ENCODE assay signal across 21 cellular contexts in genomic region chrX:22053486-22053885, GRCh38. TPM values are rescaled to one million over a fixed set of nuclear protein-coding genes. Genes with fewer than 3 reads are reported as not detected.
DNase-seq lines count a peak whose midpoint lies in the region; TF ChIP-seq lines count a peak whose summit lies in the region.
"Had no signal": no experiment of that assay in that cellular context is flagged by ENCODE, and none has a peak within 500 bp of the region (broad histone marks: within the 10 kb centered on the region; RNA-seq: fewer than 3 reads in every experiment).

No MANE protein-coding gene starts in this region.

- TF ChIP-seq CTCF in fibroblast of mammary gland (conservative IDR thresholded peaks at IDR 0.05; ENCODE audit: control insufficient read depth, insufficient read depth, low read depth, low read length) = no peak
- TF ChIP-seq CTCF in tibial nerve (IDR thresholded peaks at IDR 0.05) = no peak
- no peak for TF ChIP-seq CTCF in thyroid gland (IDR thresholded peaks at IDR 0.05)

- peak; percentile 37 for DNase-seq in NCI-H2171 treated with DMSO at 0.1 percent for 48 hours (lab: John Stamatoyannopoulos, UW)
- DNase-seq in NCI-H2171 (lab: John Stamatoyannopoulos, UW) = no peak
- DNase-seq in LHCN-M2 (ENCODE audit: low read depth) = peak; percentile 3
- DNase-seq in amniotic epithelial cell (ENCODE audit: low read depth) = peak; percentile 22
- peak; percentile 67 for DNase-seq in fibroblast of mammary gland (ENCODE audit: low read depth)
- DNase-seq in tibial nerve (ENCODE audit: low spot score in 2 of 2) = no peak
- DNase-seq in thyroid gland = no peak
- no peak for DNase-seq in glomerular visceral epithelial cell (ENCODE audit: extremely low spot score)
- DNase-seq: BE2C; CD4-positive, CD25-positive, alpha-beta regulatory T cell; COR-L47; DMS79; NCI-H1048; NCI-H1436 treated with DMSO at 0.1 percent for 48 hours; NCI-H1930; NCI-H748 treated with DMSO at 0.1 percent for 48 hours; PC-9; T-helper 1 cell had no signal

- H3K27me3 ChIP-seq in tibial nerve (no peaks in the 10 kb centered on the region), thyroid gland (no peaks in the 10 kb centered on the region)
- H3K27me3 ChIP-seq: BE2C had no signal

- H3K4me3 ChIP-seq in fibroblast of mammary gland (ENCODE audit: control insufficient read depth, low read depth, low read length) = no peak overlapping the region
- H3K4me3 ChIP-seq in tibial nerve = no peak overlapping the region
- no peak overlapping the region for H3K4me3 ChIP-seq in thyroid gland (replicated peaks in 1 of 3)
- H3K4me3 ChIP-seq: GM23338, HAP-1, PC-9 had no signal

- no peaks in the 10 kb centered on the region for H3K4me1 ChIP-seq in tibial nerve
- no peaks in the 10 kb centered on the region for H3K4me1 ChIP-seq in thyroid gland
- H3K4me1 ChIP-seq: BE2C, HAP-1 had no signal

- intact Hi-C loops in thyroid gland (cut with DNase I) = no loop called here

- TF ChIP-seq POLR2A in tibial nerve (IDR thresholded peaks at IDR 0.05) = no peak
- TF ChIP-seq POLR2A in thyroid gland (IDR thresholded peaks at IDR 0.05) = no peak

- WGBS in tibial nerve, 2 donors = 76 to 86% methylated on average over 3 of the region's 3 CpGs
- 69 to 88% methylated on average over 3 of the region's 3 CpGs for WGBS in thyroid gland, 2 donors

- no peaks in the 10 kb centered on the region for H3K9me3 ChIP-seq in tibial nerve
- H3K9me3 ChIP-seq in thyroid gland = no peaks in the 10 kb centered on the region
- H3K9me3 ChIP-seq: BE2C, HAP-1 had no signal

- H3K27ac ChIP-seq in tibial nerve (no peak overlapping the region), thyroid gland (no peak overlapping the region)
- H3K27ac ChIP-seq: KMS-11, PC-9 had no signal

- H3K36me3 ChIP-seq in tibial nerve (no peaks in the 10 kb centered on the region), thyroid gland (no peaks in the 10 kb centered on the region)
- H3K36me3 ChIP-seq: BE2C, HAP-1 had no signal

- TF ChIP-seq EP300 in tibial nerve (IDR thresholded peaks at IDR 0.05) = no peak

RNA-seq across cellular contexts. Expression of gene PHEX, which starts 21.4 kb away (rescaled TPM):
- 0.75 and 0.83 TPM in 2 replicates for total RNA-seq in LHCN-M2 (2014; rRNA removed)
- polyA plus RNA-seq in LHCN-M2 (2012) = 0.05 TPM
- total RNA-seq in tibial nerve = under 1 TPM in 2 of 4 donors, not detected in 2; under 0.01 TPM
- total RNA-seq in thyroid gland = 10 to 100 TPM in 1 of 4 donors, 1 to 10 TPM in 3; 1.5 to 12.4 (median 5.2) TPM

Comparison
In these comparisons a context has a peak if more than half of its experiments do, and no peak if none do; other contexts are left out.
1. DNase-seq: peak in NCI-H2171 treated with DMSO at 0.1 percent for 48 hours (single experiment), LHCN-M2 (single experiment), amniotic epithelial cell (single experiment) and fibroblast of mammary gland (single experiment); none in NCI-H2171 (single experiment), tibial nerve (0 of 2), thyroid gland (0 of 2) and glomerular visceral epithelial cell (single experiment).